ENCODE assay signal across 1 cellular context in the genomic region with DNA sequence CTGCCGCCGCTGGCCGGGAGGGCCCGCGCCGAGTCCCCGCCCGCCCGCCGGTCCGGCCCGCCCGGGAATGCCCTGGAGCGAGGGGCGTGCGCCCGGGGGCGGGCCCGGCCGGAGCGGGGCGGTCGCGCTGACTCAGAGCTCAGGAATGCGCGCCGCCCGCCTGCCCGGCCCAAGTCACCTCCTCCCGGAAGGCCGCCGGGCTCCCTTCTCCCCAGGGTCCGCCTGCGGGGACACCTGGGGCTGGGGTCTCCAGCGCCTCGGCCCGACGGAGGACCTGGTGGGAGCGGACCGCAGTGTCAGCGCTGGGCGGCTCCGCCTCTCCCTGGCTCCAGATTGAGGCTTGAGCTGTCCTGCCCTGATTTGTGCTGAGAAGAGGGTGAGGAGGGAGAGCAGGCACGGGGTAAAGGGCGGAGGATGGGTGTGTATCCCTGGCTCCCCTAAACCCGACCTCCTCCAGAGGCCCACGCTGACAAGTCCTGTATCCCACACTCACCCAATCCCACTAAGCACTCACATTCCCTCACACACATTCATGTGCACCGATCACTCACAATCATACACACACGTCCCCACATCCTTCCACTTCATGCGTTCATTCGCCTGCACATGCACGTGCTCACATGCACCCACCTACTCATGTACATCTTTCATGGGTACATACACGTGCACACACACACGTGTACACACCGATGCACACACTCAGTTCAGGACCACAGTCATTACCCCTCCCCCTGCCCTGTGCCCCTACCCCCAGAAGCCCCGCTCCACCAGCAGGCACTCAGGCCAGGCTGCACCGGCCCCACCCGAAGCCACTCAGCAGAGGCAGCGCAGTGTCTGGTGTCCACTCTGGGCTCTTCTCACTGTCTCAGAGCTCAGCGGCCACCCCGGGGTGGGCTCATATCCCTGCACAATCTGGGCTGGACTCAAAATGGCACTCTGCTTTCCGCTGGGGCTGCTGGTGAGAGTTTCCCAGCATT.
TF ChIP-seq lines count a peak whose summit lies in the region.

A gene with protein sequence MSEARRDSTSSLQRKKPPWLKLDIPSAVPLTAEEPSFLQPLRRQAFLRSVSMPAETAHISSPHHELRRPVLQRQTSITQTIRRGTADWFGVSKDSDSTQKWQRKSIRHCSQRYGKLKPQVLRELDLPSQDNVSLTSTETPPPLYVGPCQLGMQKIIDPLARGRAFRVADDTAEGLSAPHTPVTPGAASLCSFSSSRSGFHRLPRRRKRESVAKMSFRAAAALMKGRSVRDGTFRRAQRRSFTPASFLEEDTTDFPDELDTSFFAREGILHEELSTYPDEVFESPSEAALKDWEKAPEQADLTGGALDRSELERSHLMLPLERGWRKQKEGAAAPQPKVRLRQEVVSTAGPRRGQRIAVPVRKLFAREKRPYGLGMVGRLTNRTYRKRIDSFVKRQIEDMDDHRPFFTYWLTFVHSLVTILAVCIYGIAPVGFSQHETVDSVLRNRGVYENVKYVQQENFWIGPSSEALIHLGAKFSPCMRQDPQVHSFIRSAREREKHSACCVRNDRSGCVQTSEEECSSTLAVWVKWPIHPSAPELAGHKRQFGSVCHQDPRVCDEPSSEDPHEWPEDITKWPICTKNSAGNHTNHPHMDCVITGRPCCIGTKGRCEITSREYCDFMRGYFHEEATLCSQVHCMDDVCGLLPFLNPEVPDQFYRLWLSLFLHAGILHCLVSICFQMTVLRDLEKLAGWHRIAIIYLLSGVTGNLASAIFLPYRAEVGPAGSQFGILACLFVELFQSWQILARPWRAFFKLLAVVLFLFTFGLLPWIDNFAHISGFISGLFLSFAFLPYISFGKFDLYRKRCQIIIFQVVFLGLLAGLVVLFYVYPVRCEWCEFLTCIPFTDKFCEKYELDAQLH (minus strand): TSS at position 71 of the 977 bp plus-strand sequence. CDS start 7,616 bp downstream, outside the sequence.

TF ChIP-seq in HEK293, 187 proteins besides CTCF, POLR2A, EP300 and RAD21 (continued from another document):
- TF ChIP-seq, protein P1, sequence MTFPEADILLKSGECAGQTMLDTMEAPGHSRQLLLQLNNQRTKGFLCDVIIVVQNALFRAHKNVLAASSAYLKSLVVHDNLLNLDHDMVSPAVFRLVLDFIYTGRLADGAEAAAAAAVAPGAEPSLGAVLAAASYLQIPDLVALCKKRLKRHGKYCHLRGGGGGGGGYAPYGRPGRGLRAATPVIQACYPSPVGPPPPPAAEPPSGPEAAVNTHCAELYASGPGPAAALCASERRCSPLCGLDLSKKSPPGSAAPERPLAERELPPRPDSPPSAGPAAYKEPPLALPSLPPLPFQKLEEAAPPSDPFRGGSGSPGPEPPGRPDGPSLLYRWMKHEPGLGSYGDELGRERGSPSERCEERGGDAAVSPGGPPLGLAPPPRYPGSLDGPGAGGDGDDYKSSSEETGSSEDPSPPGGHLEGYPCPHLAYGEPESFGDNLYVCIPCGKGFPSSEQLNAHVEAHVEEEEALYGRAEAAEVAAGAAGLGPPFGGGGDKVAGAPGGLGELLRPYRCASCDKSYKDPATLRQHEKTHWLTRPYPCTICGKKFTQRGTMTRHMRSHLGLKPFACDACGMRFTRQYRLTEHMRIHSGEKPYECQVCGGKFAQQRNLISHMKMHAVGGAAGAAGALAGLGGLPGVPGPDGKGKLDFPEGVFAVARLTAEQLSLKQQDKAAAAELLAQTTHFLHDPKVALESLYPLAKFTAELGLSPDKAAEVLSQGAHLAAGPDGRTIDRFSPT (tag by site-specific recombination; IDR thresholded peaks at IDR 0.05), result peak; percentile 62; the same call in 1 of the 2 replicates
- TF ChIP-seq WT1 (tag by site-specific recombination; IDR thresholded peaks at IDR 0.05) (peak; percentile 52), ZBTB48 (tag by site-specific recombination; IDR thresholded peaks at IDR 0.05) (peak; percentile 25; the same call in 1 of the 2 replicates), ZNF155 (tag by site-specific recombination; IDR thresholded peaks at IDR 0.05) (no peak), ZNF768 (tag by site-specific recombination; IDR thresholded peaks at IDR 0.05) (no peak), ZXDB (tag by site-specific recombination; IDR thresholded peaks at IDR 0.05) (peak; percentile 45; the same call in 1 of the 2 replicates), KLF8 (tag by site-specific recombination; IDR thresholded peaks at IDR 0.05) (peak; percentile 50; the same call in 1 of the 2 replicates), ZNF366 (tag by site-specific recombination; conservative IDR thresholded peaks at IDR 0.05) (peak; percentile 50), ZNF660 (tag by site-specific recombination; IDR thresholded peaks at IDR 0.05) (peak; percentile 18; the same call in 1 of the 2 replicates), ZNF777 (tag by site-specific recombination; IDR thresholded peaks at IDR 0.05; ENCODE audit: borderline replicate concordance) (no peak), GFI1B (tag by site-specific recombination; IDR thresholded peaks at IDR 0.05) (peak; percentile 34; the same call in 1 of the 2 replicates), TRIM28 (IDR thresholded peaks at IDR 0.05; ENCODE audit: borderline replicate concordance, low read length) (no peak), ZNF121 (tag by site-specific recombination; IDR thresholded peaks at IDR 0.05) (no peak), KLF7 (tag by site-specific recombination; IDR thresholded peaks at IDR 0.05; ENCODE audit: borderline replicate concordance) (peak; percentile 62; the same call in 1 of the 2 replicates), SETDB1 (IDR thresholded peaks at IDR 0.05; ENCODE audit: insufficient read length, low read length) (no peak), ZNF175 (tag by site-specific recombination; IDR thresholded peaks at IDR 0.05) (no peak), MEIS1 (CRISPR knock-in tag; IDR thresholded peaks at IDR 0.05; ENCODE audit: borderline replicate concordance) (no peak)
- TF ChIP-seq, protein P2, sequence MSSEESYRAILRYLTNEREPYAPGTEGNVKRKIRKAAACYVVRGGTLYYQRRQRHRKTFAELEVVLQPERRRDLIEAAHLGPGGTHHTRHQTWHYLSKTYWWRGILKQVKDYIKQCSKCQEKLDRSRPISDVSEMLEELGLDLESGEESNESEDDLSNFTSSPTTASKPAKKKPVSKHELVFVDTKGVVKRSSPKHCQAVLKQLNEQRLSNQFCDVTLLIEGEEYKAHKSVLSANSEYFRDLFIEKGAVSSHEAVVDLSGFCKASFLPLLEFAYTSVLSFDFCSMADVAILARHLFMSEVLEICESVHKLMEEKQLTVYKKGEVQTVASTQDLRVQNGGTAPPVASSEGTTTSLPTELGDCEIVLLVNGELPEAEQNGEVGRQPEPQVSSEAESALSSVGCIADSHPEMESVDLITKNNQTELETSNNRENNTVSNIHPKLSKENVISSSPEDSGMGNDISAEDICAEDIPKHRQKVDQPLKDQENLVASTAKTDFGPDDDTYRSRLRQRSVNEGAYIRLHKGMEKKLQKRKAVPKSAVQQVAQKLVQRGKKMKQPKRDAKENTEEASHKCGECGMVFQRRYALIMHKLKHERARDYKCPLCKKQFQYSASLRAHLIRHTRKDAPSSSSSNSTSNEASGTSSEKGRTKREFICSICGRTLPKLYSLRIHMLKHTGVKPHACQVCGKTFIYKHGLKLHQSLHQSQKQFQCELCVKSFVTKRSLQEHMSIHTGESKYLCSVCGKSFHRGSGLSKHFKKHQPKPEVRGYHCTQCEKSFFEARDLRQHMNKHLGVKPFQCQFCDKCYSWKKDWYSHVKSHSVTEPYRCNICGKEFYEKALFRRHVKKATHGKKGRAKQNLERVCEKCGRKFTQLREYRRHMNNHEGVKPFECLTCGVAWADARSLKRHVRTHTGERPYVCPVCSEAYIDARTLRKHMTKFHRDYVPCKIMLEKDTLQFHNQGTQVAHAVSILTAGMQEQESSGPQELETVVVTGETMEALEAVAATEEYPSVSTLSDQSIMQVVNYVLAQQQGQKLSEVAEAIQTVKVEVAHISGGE (tag by site-specific recombination; conservative IDR thresholded peaks at IDR 0.05; ENCODE audit: low read depth), result peak; percentile 16; the same call in 1 of the 2 replicates
- TF ChIP-seq, protein P3, sequence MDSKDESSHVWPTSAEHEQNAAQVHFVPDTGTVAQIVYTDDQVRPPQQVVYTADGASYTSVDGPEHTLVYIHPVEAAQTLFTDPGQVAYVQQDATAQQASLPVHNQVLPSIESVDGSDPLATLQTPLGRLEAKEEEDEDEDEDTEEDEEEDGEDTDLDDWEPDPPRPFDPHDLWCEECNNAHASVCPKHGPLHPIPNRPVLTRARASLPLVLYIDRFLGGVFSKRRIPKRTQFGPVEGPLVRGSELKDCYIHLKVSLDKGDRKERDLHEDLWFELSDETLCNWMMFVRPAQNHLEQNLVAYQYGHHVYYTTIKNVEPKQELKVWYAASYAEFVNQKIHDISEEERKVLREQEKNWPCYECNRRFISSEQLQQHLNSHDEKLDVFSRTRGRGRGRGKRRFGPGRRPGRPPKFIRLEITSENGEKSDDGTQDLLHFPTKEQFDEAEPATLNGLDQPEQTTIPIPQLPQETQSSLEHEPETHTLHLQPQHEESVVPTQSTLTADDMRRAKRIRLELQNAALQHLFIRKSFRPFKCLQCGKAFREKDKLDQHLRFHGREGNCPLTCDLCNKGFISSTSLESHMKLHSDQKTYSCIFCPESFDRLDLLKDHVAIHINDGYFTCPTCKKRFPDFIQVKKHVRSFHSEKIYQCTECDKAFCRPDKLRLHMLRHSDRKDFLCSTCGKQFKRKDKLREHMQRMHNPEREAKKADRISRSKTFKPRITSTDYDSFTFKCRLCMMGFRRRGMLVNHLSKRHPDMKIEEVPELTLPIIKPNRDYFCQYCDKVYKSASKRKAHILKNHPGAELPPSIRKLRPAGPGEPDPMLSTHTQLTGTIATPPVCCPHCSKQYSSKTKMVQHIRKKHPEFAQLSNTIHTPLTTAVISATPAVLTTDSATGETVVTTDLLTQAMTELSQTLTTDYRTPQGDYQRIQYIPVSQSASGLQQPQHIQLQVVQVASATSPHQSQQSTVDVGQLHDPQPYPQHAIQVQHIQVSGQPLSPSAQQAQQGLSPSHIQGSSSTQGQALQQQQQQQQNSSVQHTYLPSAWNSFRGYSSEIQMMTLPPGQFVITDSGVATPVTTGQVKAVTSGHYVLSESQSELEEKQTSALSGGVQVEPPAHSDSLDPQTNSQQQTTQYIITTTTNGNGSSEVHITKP (tag by site-specific recombination; IDR thresholded peaks at IDR 0.05), result no peak
- TF ChIP-seq, protein P4, sequence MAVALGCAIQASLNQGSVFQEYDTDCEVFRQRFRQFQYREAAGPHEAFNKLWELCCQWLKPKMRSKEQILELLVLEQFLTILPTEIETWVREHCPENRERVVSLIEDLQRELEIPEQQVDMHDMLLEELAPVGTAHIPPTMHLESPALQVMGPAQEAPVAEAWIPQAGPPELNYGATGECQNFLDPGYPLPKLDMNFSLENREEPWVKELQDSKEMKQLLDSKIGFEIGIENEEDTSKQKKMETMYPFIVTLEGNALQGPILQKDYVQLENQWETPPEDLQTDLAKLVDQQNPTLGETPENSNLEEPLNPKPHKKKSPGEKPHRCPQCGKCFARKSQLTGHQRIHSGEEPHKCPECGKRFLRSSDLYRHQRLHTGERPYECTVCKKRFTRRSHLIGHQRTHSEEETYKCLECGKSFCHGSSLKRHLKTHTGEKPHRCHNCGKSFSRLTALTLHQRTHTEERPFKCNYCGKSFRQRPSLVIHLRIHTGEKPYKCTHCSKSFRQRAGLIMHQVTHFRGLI (tag by site-specific recombination; IDR thresholded peaks at IDR 0.05), result no peak
- TF ChIP-seq, protein P5, sequence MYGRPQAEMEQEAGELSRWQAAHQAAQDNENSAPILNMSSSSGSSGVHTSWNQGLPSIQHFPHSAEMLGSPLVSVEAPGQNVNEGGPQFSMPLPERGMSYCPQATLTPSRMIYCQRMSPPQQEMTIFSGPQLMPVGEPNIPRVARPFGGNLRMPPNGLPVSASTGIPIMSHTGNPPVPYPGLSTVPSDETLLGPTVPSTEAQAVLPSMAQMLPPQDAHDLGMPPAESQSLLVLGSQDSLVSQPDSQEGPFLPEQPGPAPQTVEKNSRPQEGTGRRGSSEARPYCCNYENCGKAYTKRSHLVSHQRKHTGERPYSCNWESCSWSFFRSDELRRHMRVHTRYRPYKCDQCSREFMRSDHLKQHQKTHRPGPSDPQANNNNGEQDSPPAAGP (tag by site-specific recombination; IDR thresholded peaks at IDR 0.05), result peak; percentile 84
